Comparison of ENCODE assay signal across 8 cellular contexts in genomic region chrX:76279007-76279406, GRCh38.
A peak's percentile ranks its signal among the peaks of the same experiment; 100 is the strongest.
DNase-seq lines count a peak whose midpoint lies in the region; ATAC-seq and TF ChIP-seq lines count a peak whose summit lies in the region.

No MANE protein-coding gene starts in this region.

- no peaks in the 10 kb centered on the region for H3K79me2 ChIP-seq in neural progenitor cell (ENCODE audit: low read depth)

- H3K9me3 ChIP-seq in neural progenitor cell (ENCODE audit: low read depth): peaks cover 7% of the 10 kb centered on the region

- H4K20me1 ChIP-seq in neural progenitor cell (ENCODE audit: low read depth): no peaks in the 10 kb centered on the region

- H3K9me3 Mint-ChIP-seq in neural progenitor cell: peaks cover 19% of the 10 kb centered on the region

- no peak overlapping the region for H3K4me3 ChIP-seq in epithelial cell of proximal tubule (ENCODE audit: low read depth, low read length)
- no peak overlapping the region for H3K4me3 ChIP-seq in neural progenitor cell

- H3K27ac Mint-ChIP-seq in neural progenitor cell: no peak overlapping the region

- H3K36me3 Mint-ChIP-seq in neural progenitor cell: no peaks in the 10 kb centered on the region

- H3K9ac ChIP-seq in neural progenitor cell: no peak overlapping the region

- H3K27me3 Mint-ChIP-seq in neural progenitor cell (ENCODE audit: insufficient read depth, low read depth): no peaks in the 10 kb centered on the region

- DNase-seq in ELR (ENCODE audit: low read depth) (peak; percentile 34), GOT3 (lab: John Stamatoyannopoulos, UW) (peak; percentile 1), NCI-H2171 treated with DMSO at 0.1 percent for 48 hours (lab: John Stamatoyannopoulos, UW) (peak; percentile 45), epithelial cell of proximal tubule (ENCODE audit: low read depth) (peak; percentile 6), neural progenitor cell (ENCODE audit: low spot score) (peak; percentile 69)
- peak; percentile 3 to 36 for DNase-seq in activated CD4-positive, alpha-beta T cell treated with anti-CD3 and anti-CD28 coated beads for 4 hours

- no peak overlapping the region for H3K27ac ChIP-seq in neural progenitor cell

- no peak overlapping the region for H2AFZ ChIP-seq in neural progenitor cell (replicated peaks)

- H3K36me3 ChIP-seq in neural progenitor cell: peaks cover 2% of the 10 kb centered on the region

- H3K27me3 ChIP-seq in neural progenitor cell: no peaks in the 10 kb centered on the region

- ATAC-seq in HG03175 (IDR thresholded peaks at IDR 0.05; ENCODE audit: unreplicated experiment) (no peak), GM21526 (IDR thresholded peaks at IDR 0.05; ENCODE audit: low FRiP score, unreplicated experiment) (no peak)

- no peaks in the 10 kb centered on the region for H3K4me1 ChIP-seq in neural progenitor cell

- H3F3A ChIP-seq in neural progenitor cell (ENCODE audit: low read depth): no peaks in the 10 kb centered on the region

- TF ChIP-seq CTCF in epithelial cell of proximal tubule (conservative IDR thresholded peaks at IDR 0.05; ENCODE audit: low read depth, low read length) (peak; percentile 68), neural progenitor cell (IDR thresholded peaks at IDR 0.05) (peak; percentile 72)

- H3K4me1 Mint-ChIP-seq in neural progenitor cell: no peaks in the 10 kb centered on the region

- no peak overlapping the region for H3K4me2 ChIP-seq in neural progenitor cell

- H3K4me3 Mint-ChIP-seq in neural progenitor cell: no peak overlapping the region

Comparison
In these comparisons a context has a peak if more than half of its experiments do, and no peak if none do; other contexts are left out.
1. DNase-seq: peak in every context shown above with its lines; median percentile 69 in neural progenitor cell; 45 in NCI-H2171 treated with DMSO at 0.1 percent for 48 hours; 34 in ELR; 20 in activated CD4-positive, alpha-beta T cell treated with anti-CD3 and anti-CD28 coated beads for 4 hours; 6 in epithelial cell of proximal tubule; 1 in GOT3.